ENCODE assay signal across 23 cellular contexts in genomic region chr14:103646189-103646588, GRCh38.
"Had no signal": no experiment of that assay in that cellular context is flagged by ENCODE, and none has a peak within 500 bp of the region (broad histone marks: within the 10 kb centered on the region; RNA-seq: fewer than 3 reads in every experiment).

No MANE protein-coding gene starts in this region.

- H3K27ac ChIP-seq: lower lobe of right lung, neural progenitor cell, neutrophil, parathyroid adenoma, skin epidermis, suprapubic skin, thoracic aorta, transverse colon, upper lobe of right lung had no signal

- H3K27me3 ChIP-seq: neural progenitor cell, neutrophil, suprapubic skin, transverse colon, upper lobe of right lung had no signal

- DNase-seq: head of caudate nucleus; hippocampal formation; kidney glomerular epithelial cell; left colon; lower lobe of right lung; mammary epithelial cell; mesenchymal stem cell; natural killer cell; nephron progenitor cell; occipital lobe; right cardiac atrium; stimulated activated CD4-positive, alpha-beta T cell treated with anti-CD3 and anti-CD28 coated beads, Interleukin-4, amount 100 ng/mL, for 24 hours; stimulated activated naive CD4-positive, alpha-beta T cell; transverse colon; upper lobe of right lung had no signal

- H3K4me3 ChIP-seq: lower lobe of right lung, neural progenitor cell, skin epidermis, suprapubic skin, thoracic aorta, transverse colon, upper lobe of right lung had no signal

- ATAC-seq: left colon; natural killer cell; sciatic nerve; stimulated activated effector memory CD8-positive, alpha-beta T cell treated with anti-CD3 and anti-CD28 coated beads, Interleukin-12 subunit alpha, Interleukin-12 subunit beta, amount 100 ng/mL, for 72 hours; upper lobe of right lung had no signal

- H3K9me3 ChIP-seq: lower lobe of right lung, neutrophil, suprapubic skin, thoracic aorta, transverse colon, upper lobe of right lung had no signal

- H3K36me3 ChIP-seq: neural progenitor cell, neutrophil, suprapubic skin, thoracic aorta, transverse colon, upper lobe of right lung had no signal

- H3K4me1 ChIP-seq: neural progenitor cell, parathyroid adenoma had no signal
